ENCODE assay signal across 22 cellular contexts in genomic region chr22:45952553-45952952, GRCh38. TPM values are rescaled to one million over a fixed set of nuclear protein-coding genes. Genes with fewer than 3 reads are reported as not detected.
DNase-seq lines count a peak whose midpoint lies in the region; ATAC-seq, FAIRE-seq and TF ChIP-seq lines count a peak whose summit lies in the region.
"Had no signal": no experiment of that assay in that cellular context is flagged by ENCODE, and none has a peak within 500 bp of the region (broad histone marks: within the 10 kb centered on the region; RNA-seq: fewer than 3 reads in every experiment).

No MANE protein-coding gene starts in this region.

- H3K27ac ChIP-seq in BLaER1 (no peak overlapping the region), H1 (ENCODE audit: low read depth, low read length) (no peak overlapping the region), neuronal stem cell (replicated peaks; ENCODE audit: low read length) (no peak overlapping the region), HepG2 (ENCODE audit: extremely low read length, insufficient read depth, low read length) (no peak overlapping the region)
- H3K27ac ChIP-seq in effector memory CD4-positive, alpha-beta T cell (ENCODE audit: insufficient read depth, low read length, poor library complexity, severe bottlenecking) = no peak overlapping the region
- H3K27ac ChIP-seq: 22Rv1, GM23248 had no signal

- H3K27me3 Mint-ChIP-seq in stimulated activated memory B cell treated with anti-CD40 and anti-IgM and Interleukin-4, amounts not matched to agents 10 μg/mL and 1 μg/mL and 100 μg/mL, for 72 hours = peaks cover 66% of the 10 kb centered on the region

- H3K79me1 ChIP-seq in H1 (ENCODE audit: low read depth, low read length) (no peaks in the 10 kb centered on the region), neuronal stem cell (ENCODE audit: low read depth, low read length) (peaks cover 3% of the 10 kb centered on the region)

- no peak overlapping the region for H3K4me3 ChIP-seq in BLaER1
- no peak overlapping the region for H3K4me3 ChIP-seq in H1 (ENCODE audit: extremely low read depth in 1 of 4, insufficient read depth in 2 of 4, low read depth in 3 of 4, low read length in 4 of 4)
- H3K4me3 ChIP-seq in neuronal stem cell (ENCODE audit: low read length in 2 of 2) = no peak overlapping the region
- no peak overlapping the region for H3K4me3 ChIP-seq in HepG2 (replicated peaks in 1 of 3; ENCODE audit: insufficient read depth in 1 of 3, low read depth in 2 of 3, low read length in 3 of 3)
- H3K4me3 ChIP-seq in effector memory CD4-positive, alpha-beta T cell (ENCODE audit: insufficient read depth, low read depth, low read length, poor library complexity, severe bottlenecking) = no peak overlapping the region
- H3K4me3 ChIP-seq: GM12878, GM23248 had no signal

- H2BK5ac ChIP-seq in H1 (ENCODE audit: low read depth, low read length) (no peak overlapping the region), neuronal stem cell (ENCODE audit: low read length) (peak overlapping the region; percentile 22)

- TF ChIP-seq POLR2A in H1 (IDR thresholded peaks at IDR 0.05; ENCODE audit: control extremely low read depth in 1 of 2, low read depth in 2 of 2, low read length in 2 of 2) (no peak), HepG2 (IDR thresholded peaks at IDR 0.05; ENCODE audit: insufficient read depth in 1 of 2, low read depth in 2 of 2, low read length in 2 of 2) (no peak)

- H3K27ac Mint-ChIP-seq in stimulated activated memory B cell treated with anti-CD40 and anti-IgM and Interleukin-4, amounts not matched to agents 10 μg/mL and 1 μg/mL and 100 μg/mL, for 72 hours = no peak overlapping the region
- H3K27ac Mint-ChIP-seq: B cell; CD4-positive, alpha-beta memory T cell had no signal

- WGBS in H1 (ENCODE audit: extremely low coverage in 1 of 2, insufficient coverage in 1 of 2, insufficient read length in 1 of 2, insufficient replicate concordance in 2 of 2, low coverage in 1 of 2, low lambda C conversion rate in 2 of 2, missing lambda C conversion rate in 1 of 2), 2 experiments = 83% methylated on average over 10 of the region's 12 CpGs; no CpG with 5 or more reads in 1 of the 2 experiments
- no CpG with 5 or more reads among the region's 12 CpGs for WGBS in neuronal stem cell (ENCODE audit: extremely low coverage in 2 of 2, insufficient read length in 2 of 2, insufficient replicate concordance in 1 of 2), 2 donors
- 47% methylated on average over 5 of the region's 12 CpGs for WGBS in HepG2 (ENCODE audit: low lambda C conversion rate)

- H3K4me2 ChIP-seq in BLaER1 (peak overlapping the region; percentile 17; the same call in 1 of the 2 replicates), H1 (ENCODE audit: insufficient read depth in 1 of 2, low read depth in 2 of 2, low read length in 2 of 2) (no peak overlapping the region), neuronal stem cell (ENCODE audit: insufficient read depth, low read length, poor library complexity, severe bottlenecking) (no peak overlapping the region), HepG2 (ENCODE audit: low read depth, low read length) (no peak overlapping the region)

- no peaks in the 10 kb centered on the region for H3K36me3 Mint-ChIP-seq in stimulated activated memory B cell treated with anti-CD40 and anti-IgM and Interleukin-4, amounts not matched to agents 10 μg/mL and 1 μg/mL and 100 μg/mL, for 72 hours
- H3K36me3 Mint-ChIP-seq: CD4-positive, alpha-beta memory T cell had no signal

- FAIRE-seq in H1 (lab: Jason Lieb, UNC) (no peak), HepG2 (lab: Jason Lieb, UNC) (no peak)
- FAIRE-seq: A204.1, GM12878, GM19239 had no signal

- no peak overlapping the region for H4K5ac ChIP-seq in H1 (ENCODE audit: insufficient read length, low read depth, low read length)

- H3K79me2 ChIP-seq in H1 (ENCODE audit: control insufficient read depth in 1 of 2, insufficient read depth in 2 of 2, low read length in 2 of 2) = no peaks in the 10 kb centered on the region
- H3K79me2 ChIP-seq in HepG2 (ENCODE audit: insufficient read depth, low read length) = no peaks in the 10 kb centered on the region

- no peak for TF ChIP-seq RAD21 in H1 (IDR thresholded peaks at IDR 0.05 in 1 of 2, conservative IDR thresholded peaks at IDR 0.05 in 1 of 2; ENCODE audit: low read depth in 2 of 2, low read length in 2 of 2)
- TF ChIP-seq RAD21 in HepG2 (CRISPR knock-in tag; IDR thresholded peaks at IDR 0.05) = no peak

- no peaks in the 10 kb centered on the region for H3K9me3 Mint-ChIP-seq in stimulated activated memory B cell treated with anti-CD40 and anti-IgM and Interleukin-4, amounts not matched to agents 10 μg/mL and 1 μg/mL and 100 μg/mL, for 72 hours
- H3K9me3 Mint-ChIP-seq: H9 had no signal

- no peak for ATAC-seq in stimulated activated memory B cell treated with anti-CD40 and anti-IgM and Interleukin-4, amounts not matched to agents 10 μg/mL and 1 μg/mL and 100 μg/mL, for 72 hours
- no peak for ATAC-seq in HepG2
- ATAC-seq: GM12878, HCT116 had no signal

- H3K36me3 ChIP-seq in BLaER1 (no peaks in the 10 kb centered on the region), H1 (ENCODE audit: control insufficient read depth in 2 of 4, insufficient read depth in 4 of 4, low read length in 3 of 4) (no peaks in the 10 kb centered on the region), neuronal stem cell (replicated peaks in 1 of 2; ENCODE audit: control insufficient read depth in 2 of 2, insufficient read depth in 2 of 2, low read length in 2 of 2) (no peaks in the 10 kb centered on the region), HepG2 (replicated peaks in 1 of 2; ENCODE audit: control insufficient read depth in 1 of 2, insufficient read depth in 2 of 2, low read length in 2 of 2) (no peaks in the 10 kb centered on the region)
- H3K36me3 ChIP-seq in effector memory CD4-positive, alpha-beta T cell (ENCODE audit: control insufficient read depth, insufficient read depth, low read length) = no peaks in the 10 kb centered on the region

- no peak overlapping the region for H2AFZ ChIP-seq in H1 (ENCODE audit: low read length)
- H2AFZ ChIP-seq in neuronal stem cell (ENCODE audit: low read length) = no peak overlapping the region
- H2AFZ ChIP-seq in HepG2 (ENCODE audit: low read length) = no peak overlapping the region
- H2AFZ ChIP-seq: GM23248 had no signal

- BruUV-seq in HepG2 (replicated peaks; lab: Mats Ljungman, UMichigan) = no TSS peak

- H2BK20ac ChIP-seq in H1 (ENCODE audit: low read length) = no peak overlapping the region

- in situ Hi-C loops in HepG2 (cut with HindIII; ENCODE audit: extremely low pct_ligation_motif_present, low pct_unique_long_range_greater_than_20kb) = no loop called here

- TF ChIP-seq CTCF in H1 (IDR thresholded peaks at IDR 0.05; ENCODE audit: control extremely low read depth in 1 of 3, insufficient read depth in 1 of 3, low read depth in 1 of 3, low read length in 3 of 3) = no peak
- TF ChIP-seq CTCF in HepG2 (CRISPR knock-in tag; IDR thresholded peaks at IDR 0.05) = no peak

- no peak overlapping the region for H3K56ac ChIP-seq in H1 (replicated peaks; ENCODE audit: insufficient read length, low read depth, low read length)

- H3K18ac ChIP-seq in H1 (ENCODE audit: extremely low read depth, low read length) = peak overlapping the region; percentile 60; the same call in 1 of the 2 replicates
- peak overlapping the region; percentile 87 for H3K18ac ChIP-seq in neuronal stem cell (ENCODE audit: low read length)

- peaks cover 33% of the 10 kb centered on the region for H3K4me1 Mint-ChIP-seq in stimulated activated memory B cell treated with anti-CD40 and anti-IgM and Interleukin-4, amounts not matched to agents 10 μg/mL and 1 μg/mL and 100 μg/mL, for 72 hours
- H3K4me1 Mint-ChIP-seq: CD4-positive, alpha-beta memory T cell had no signal

- H3K9me3 ChIP-seq in BLaER1 (no peaks in the 10 kb centered on the region), H1 (ENCODE audit: insufficient read depth in 2 of 2, low read depth in 1 of 2, low read length in 1 of 2) (no peaks in the 10 kb centered on the region), neuronal stem cell (replicated peaks in 1 of 2; ENCODE audit: control insufficient read depth in 2 of 2, insufficient read depth in 1 of 2, low read depth in 1 of 2, low read length in 2 of 2) (peaks cover 0 to 3% of the 10 kb centered on the region in 2 donors), HepG2 (ENCODE audit: low read length) (no peaks in the 10 kb centered on the region)
- no peaks in the 10 kb centered on the region for H3K9me3 ChIP-seq in effector memory CD4-positive, alpha-beta T cell (ENCODE audit: control insufficient read depth, low read length)
- H3K9me3 ChIP-seq: Caco-2 had no signal

- peaks cover 41% of the 10 kb centered on the region for H3K27me3 ChIP-seq in BLaER1
- peaks cover 0 to 3% (median 0%) of the 10 kb centered on the region in 4 experiments; a peak in 1 of 7 replicates for H3K27me3 ChIP-seq in H1 (replicated peaks in 1 of 4; ENCODE audit: control insufficient read depth in 3 of 4, extremely low read depth in 1 of 4, insufficient read depth in 3 of 4, low read length in 3 of 4)
- peaks cover 0 to 33% (median 0%) of the 10 kb centered on the region in 3 experiments for H3K27me3 ChIP-seq in neuronal stem cell (ENCODE audit: control insufficient read depth in 3 of 3, insufficient read depth in 3 of 3, low read depth in 1 of 3, low read length in 3 of 3)
- H3K27me3 ChIP-seq in HepG2 (ENCODE audit: control insufficient read depth in 1 of 2, insufficient read depth in 2 of 2, low read length in 2 of 2) = peaks cover 9 to 77% of the 10 kb centered on the region in 2 experiments
- peaks cover 3% of the 10 kb centered on the region for H3K27me3 ChIP-seq in effector memory CD4-positive, alpha-beta T cell (replicated peaks; ENCODE audit: control insufficient read depth, insufficient read depth, low read length, poor library complexity, severe bottlenecking)

- CTCF ChIA-PET in H1 (lab: Charles Lee; ENCODE audit: partially characterized antibody) = interaction anchor here (0.9 to 1.8 kb wide), 3 partner anchors 17 to 75 kb away, joined by 4 to 7 read pairs (median 5); no protein-coding TSS in a partner anchor
- CTCF ChIA-PET in HepG2 (lab: Yijun Ruan, JAX; ENCODE audit: low intra/inter-chr PET ratio, low total read pairs) = no interaction called here

- TF ChIP-seq EP300 in H1 (IDR thresholded peaks at IDR 0.05; ENCODE audit: borderline replicate concordance in 1 of 2, low read depth in 2 of 2, low read length in 2 of 2) (no peak), HepG2 (IDR thresholded peaks at IDR 0.05; ENCODE audit: low read depth in 2 of 2, low read length in 2 of 2) (no peak), HepG2 (CRISPR knock-in tag; IDR thresholded peaks at IDR 0.05; ENCODE audit: borderline replicate concordance) (no peak)

- no peak overlapping the region for H3K4ac ChIP-seq in H1 (replicated peaks; ENCODE audit: insufficient read length, low read depth, low read length)
- H3K4ac ChIP-seq in neuronal stem cell (ENCODE audit: low read length) = no peak overlapping the region

- H3K9ac ChIP-seq in BLaER1 (no peak overlapping the region), H1 (replicated peaks in 1 of 4; ENCODE audit: extremely low read depth in 1 of 4, low read depth in 3 of 4, low read length in 3 of 4) (no peak overlapping the region; a peak in 1 of 7 replicates), neuronal stem cell (ENCODE audit: low read depth, low read length, poor library complexity) (no peak overlapping the region), HepG2 (ENCODE audit: insufficient read depth, low read depth, low read length) (no peak overlapping the region)
- H3K9ac ChIP-seq: GM23248 had no signal

- peak; percentile 31 for DNase-seq in RPMI7951 (ENCODE audit: low read depth)
- DNase-seq in H1 (ENCODE audit: low read depth in 1 of 2, low spot score in 2 of 2) = no peak
- DNase-seq in neuronal stem cell (ENCODE audit: low spot score) = no peak
- no peak for DNase-seq in mesenteric fat pad (ENCODE audit: low spot score)
- DNase-seq in HepG2 (ENCODE audit: low spot score) = no peak
- DNase-seq in effector memory CD4-positive, alpha-beta T cell = no peak
- DNase-seq: C1 segment of cervical spinal cord; Caco-2; CD4-positive, alpha-beta memory T cell; DMS79; EL; GDM1; GM23248; H9 had no signal

- H4K20me1 ChIP-seq in BLaER1 (peaks cover 30% of the 10 kb centered on the region), H1 (replicated peaks in 1 of 2; ENCODE audit: control insufficient read depth in 1 of 2, insufficient read depth in 2 of 2, low read length in 2 of 2) (peaks cover 0 to 1% of the 10 kb centered on the region in 2 experiments), HepG2 (ENCODE audit: insufficient read depth, low read length) (no peaks in the 10 kb centered on the region)

- no peak overlapping the region for H2BK15ac ChIP-seq in H1 (ENCODE audit: low read length)
- H2BK15ac ChIP-seq in neuronal stem cell (ENCODE audit: low read length) = no peak overlapping the region

- H3K4me1 ChIP-seq in BLaER1 (peaks cover 43% of the 10 kb centered on the region), H1 (replicated peaks in 1 of 4; ENCODE audit: control insufficient read depth in 3 of 4, insufficient read depth in 4 of 4, low read length in 3 of 4) (peaks cover 0 to 9% (median 4%) of the 10 kb centered on the region in 4 experiments; a peak in 4 of 7 replicates), neuronal stem cell (ENCODE audit: control insufficient read depth in 2 of 2, insufficient read depth in 1 of 2, low read depth in 1 of 2, low read length in 2 of 2) (peaks cover 3 to 10% of the 10 kb centered on the region in 2 donors), HepG2 (ENCODE audit: insufficient read depth, low read length) (no peaks in the 10 kb centered on the region)
- no peaks in the 10 kb centered on the region for H3K4me1 ChIP-seq in effector memory CD4-positive, alpha-beta T cell (ENCODE audit: control insufficient read depth, insufficient read depth, low read length, poor library complexity, severe bottlenecking)
- H3K4me1 ChIP-seq: Caco-2 had no signal

- no peak overlapping the region for H3K23ac ChIP-seq in H1 (ENCODE audit: insufficient read length)
- H3K23ac ChIP-seq in neuronal stem cell (ENCODE audit: low read depth, low read length, poor library complexity) = no peak overlapping the region

- POLR2A ChIA-PET in H1 (lab: Charles Lee; ENCODE audit: partially characterized antibody) (interaction anchor here (0.7 kb wide), 1 partner anchor 286 kb away, joined by 3 read pairs; no protein-coding TSS in a partner anchor), HepG2 (lab: Yijun Ruan, JAX) (no interaction called here)

- H2BK12ac ChIP-seq in H1 (ENCODE audit: low read depth, low read length) (no peak overlapping the region), neuronal stem cell (ENCODE audit: low read length) (no peak overlapping the region)

- no peak overlapping the region; the same call in 1 of the 2 replicates for H4K8ac ChIP-seq in H1 (ENCODE audit: extremely low read depth, insufficient read depth, low read length)
- H4K8ac ChIP-seq in neuronal stem cell (ENCODE audit: low read depth, low read length) = no peak overlapping the region

- H3K14ac ChIP-seq in H1 (ENCODE audit: insufficient read length) (no peak overlapping the region), neuronal stem cell (ENCODE audit: low read length) (no peak overlapping the region)

- intact Hi-C loops in HepG2 (cut with micrococcal nuclease; ENCODE audit: unreplicated experiment) = no loop called here

- H3K4me3 Mint-ChIP-seq in stimulated activated memory B cell treated with anti-CD40 and anti-IgM and Interleukin-4, amounts not matched to agents 10 μg/mL and 1 μg/mL and 100 μg/mL, for 72 hours = no peak overlapping the region
- H3K4me3 Mint-ChIP-seq: B cell; CD4-positive, alpha-beta memory T cell; H9 had no signal

- H2BK120ac ChIP-seq in H1 (replicated peaks; ENCODE audit: low read depth, low read length) (no peak overlapping the region), neuronal stem cell (ENCODE audit: low read depth, low read length) (no peak overlapping the region)

- no peak overlapping the region for H2AK5ac ChIP-seq in H1 (ENCODE audit: low read depth, low read length)
- peak overlapping the region; percentile 53 for H2AK5ac ChIP-seq in neuronal stem cell (ENCODE audit: low read depth, low read length)

- H4K91ac ChIP-seq in H1 (replicated peaks; ENCODE audit: insufficient read length, low read length) = no peak overlapping the region
- no peak overlapping the region for H4K91ac ChIP-seq in neuronal stem cell (ENCODE audit: low read depth, low read length, poor library complexity)

- no peaks in the 10 kb centered on the region for H3K23me2 ChIP-seq in H1 (ENCODE audit: low read depth, low read length)

RNA-seq across cellular contexts. Expression of gene WNT7B, which starts 24.4 kb away (rescaled TPM):
- total RNA-seq in RPMI7951 (2014; rRNA removed; shearing (Covaris generic)) = 17.3 and 21.3 TPM in 2 replicates
- 0.13 and 0.24 TPM in 2 replicates for total RNA-seq in H1 (2021; fragmentation: NEBNext Ultra II Directional; extraction: Animal tissue kit (Norgen Biotek cat#: 25700))
- polyA plus RNA-seq in H1 (2011; rRNA removed) = 0.14 and 0.24 TPM in 2 replicates
- polyA plus RNA-seq in H1 (2011; cell fraction: cytosol; rRNA removed) = 0.12 TPM
- 0.27 TPM for polyA plus RNA-seq in H1 (2011; cell fraction: nucleus; rRNA removed)
- polyA plus RNA-seq in H1 (2012, experiment 1 of 2) = 0.14 to 0.46 TPM (median 0.23 TPM) in 4 replicates
- 0.29 TPM for polyA plus RNA-seq in H1 (2012, experiment 2 of 2)
- polyA plus RNA-seq in H1 (2013, experiment 1 of 2) = 0.08 TPM
- polyA plus RNA-seq in H1 (2013, experiment 2 of 2) = 0.13 TPM
- polyA minus RNA-seq in H1 (2011; rRNA and poly(A)+ RNA removed) = 0.16 and 0.17 TPM in 2 replicates
- not detected for polyA minus RNA-seq in H1 (2011; cell fraction: cytosol; rRNA and poly(A)+ RNA removed)
- polyA minus RNA-seq in H1 (2011; cell fraction: nucleus; rRNA and poly(A)+ RNA removed) = 0.30 TPM
- polyA plus RNA-seq in neuronal stem cell (2013, experiment 1 of 2) = 8.6 TPM
- polyA plus RNA-seq in neuronal stem cell (2013, experiment 2 of 2) = 8.5 TPM
- total RNA-seq in mesenteric fat pad = not detected
- 0.09 and 0.24 TPM in 2 replicates for total RNA-seq in HepG2 (2016; rRNA removed; fragmentation: Illumina TruSeq; extraction: Trizol)
- 0.09 TPM in 1 of 2 replicates, not detected in the other for total RNA-seq in HepG2 (2016; cell fraction: cytosol; rRNA removed; fragmentation: Illumina TruSeq; extraction: Trizol; ENCODE audit: low read depth)
- 0.06 and 0.33 TPM in 2 replicates for total RNA-seq in HepG2 (2016; cell fraction: insoluble cytoplasmic fraction; rRNA removed; fragmentation: Illumina TruSeq; extraction: Trizol)
- total RNA-seq in HepG2 (2016; cell fraction: membrane; rRNA removed; fragmentation: Illumina TruSeq; extraction: Trizol) = 0.10 and 0.12 TPM in 2 replicates
- total RNA-seq in HepG2 (2016; cell fraction: nucleus; rRNA removed; fragmentation: Illumina TruSeq; extraction: Trizol) = not detected in 2 replicates
- 0.04 TPM in 1 of 2 replicates, not detected in the other for polyA plus RNA-seq in HepG2 (2011; rRNA removed)
- polyA plus RNA-seq in HepG2 (2011; cell fraction: cytosol; rRNA removed) = 0.08 and 0.17 TPM in 2 replicates
- 0.05 and 0.08 TPM in 2 replicates for polyA plus RNA-seq in HepG2 (2011; cell fraction: nucleus; rRNA removed)
- 0.08 TPM in 1 of 2 replicates, not detected in the other for polyA plus RNA-seq in HepG2 (2012)
- polyA plus RNA-seq in HepG2 (2016; cell fraction: cytosol; fragmentation: Illumina TruSeq; extraction: Trizol; ENCODE audit: low read depth) = 0.07 and 0.10 TPM in 2 replicates
- 0.27 and 0.40 TPM in 2 replicates for polyA plus RNA-seq in HepG2 (2016; cell fraction: insoluble cytoplasmic fraction; fragmentation: Illumina TruSeq; extraction: Trizol; ENCODE audit: low read depth)
- 0.12 and 0.22 TPM in 2 replicates for polyA plus RNA-seq in HepG2 (2016; cell fraction: membrane; fragmentation: Illumina TruSeq; extraction: Trizol; ENCODE audit: low read depth)
- polyA plus RNA-seq in HepG2 (2016; cell fraction: nucleus; fragmentation: Illumina TruSeq; extraction: Trizol; ENCODE audit: insufficient read depth, low read depth) = 0.25 and 0.30 TPM in 2 replicates
- polyA minus RNA-seq in HepG2 (2011; rRNA and poly(A)+ RNA removed; ENCODE audit: low replicate concordance) = 0.30 and 2.8 TPM in 2 replicates
- polyA minus RNA-seq in HepG2 (2011; cell fraction: cytosol; rRNA and poly(A)+ RNA removed) = 0.20 TPM in 1 of 2 replicates, not detected in the other
- polyA minus RNA-seq in HepG2 (2011; cell fraction: nucleus; rRNA and poly(A)+ RNA removed) = not detected in 2 replicates
- total RNA-seq: CD4-positive, alpha-beta memory T cell; GM12878; GM23248 had no signal
- polyA plus RNA-seq: CD4-positive, alpha-beta memory T cell; GM23248 had no signal

Comparison
In these comparisons a context has a peak if more than half of its experiments do, and no peak if none do; other contexts are left out.
1. RNA of gene WNT7B, which starts 24.4 kb away (total RNA-seq): 17.3 to 21.3 TPM in RPMI7951; 0.13 to 0.24 TPM in H1, 0.06 to 0.33 TPM in HepG2 and not detected in mesenteric fat pad (single experiment); every median in the first group is over 10 times any median in the second.